23 cellular contexts compared by ENCODE assay signal in the genomic region with DNA sequence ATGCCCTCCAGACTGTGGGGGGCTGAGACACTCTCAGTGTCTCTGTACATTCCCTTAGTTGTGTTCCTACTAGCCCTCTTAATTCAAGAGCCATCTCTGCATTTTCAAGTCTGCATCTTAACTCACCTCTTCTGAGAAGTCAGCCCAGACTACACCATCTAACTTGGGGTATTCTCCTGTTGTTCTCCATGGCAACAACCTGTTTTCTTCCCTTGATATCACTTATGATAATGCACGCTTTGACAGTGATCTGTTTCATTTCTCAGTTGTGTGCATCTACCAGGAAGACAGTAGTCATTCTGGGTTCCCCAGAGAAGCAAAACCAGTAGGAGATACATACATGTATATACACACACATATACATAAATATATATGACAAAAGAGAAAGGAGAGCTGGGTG.
DNase-seq lines count a peak whose midpoint lies in the region; ATAC-seq, FAIRE-seq and TF ChIP-seq lines count a peak whose summit lies in the region.
"Had no signal": no experiment of that assay in that cellular context is flagged by ENCODE, and none has a peak within 500 bp of the region (broad histone marks: within the 10 kb centered on the region; RNA-seq: fewer than 3 reads in every experiment).

No MANE protein-coding gene starts in this region.

- peak overlapping the region; percentile 63 for H3K27ac Mint-ChIP-seq in astrocyte (ENCODE audit: unreplicated experiment)
- H3K27ac Mint-ChIP-seq in T-helper 17 cell: no peak overlapping the region
- H3K27ac Mint-ChIP-seq: CD14-positive monocyte; CD4-positive, alpha-beta T cell; CD8-positive, alpha-beta memory T cell; GM23338; H9 had no signal

- no peak overlapping the region for H2BK15ac ChIP-seq in mesenchymal stem cell (ENCODE audit: low read depth, poor library complexity, severe bottlenecking)

- H2AK5ac ChIP-seq in mesenchymal stem cell (ENCODE audit: low read length, severe bottlenecking): no peak overlapping the region

- H2AFZ ChIP-seq in astrocyte (ENCODE audit: low read depth, low read length) (no peak overlapping the region), mesenchymal stem cell (ENCODE audit: low read depth, low read length) (no peak overlapping the region)
- H2AFZ ChIP-seq: GM23338 had no signal

- H4K91ac ChIP-seq in mesenchymal stem cell (ENCODE audit: low read length): peak overlapping the region; percentile 80

- peak overlapping the region in 1 of 2 experiments; percentile 84 for H3K4ac ChIP-seq in mesenchymal stem cell (ENCODE audit: low read depth in 1 of 2, low read length in 2 of 2)

- H3K4me1 Mint-ChIP-seq in astrocyte (ENCODE audit: low read depth, unreplicated experiment) (peaks cover 38% of the 10 kb centered on the region), T-helper 17 cell (no peaks in the 10 kb centered on the region)
- H3K4me1 Mint-ChIP-seq: CD14-positive monocyte; CD8-positive, alpha-beta memory T cell had no signal

- FAIRE-seq in astrocyte (lab: Jason Lieb, UNC) (no peak), urothelium cell line (lab: Jason Lieb, UNC) (peak; percentile 27)
- FAIRE-seq: A204.1, D721Med, GM19239 had no signal

- H4K8ac ChIP-seq in mesenchymal stem cell (ENCODE audit: low read length): peak overlapping the region; percentile 69

- TF ChIP-seq CTCF in GM12865 (IDR thresholded peaks at IDR 0.05; ENCODE audit: insufficient read depth, low read depth, low read length, missing control alignments): no peak
- TF ChIP-seq CTCF in astrocyte (IDR thresholded peaks at IDR 0.05; ENCODE audit: insufficient read depth, low read depth, low read length): no peak

- H3K36me3 Mint-ChIP-seq in astrocyte (ENCODE audit: low read depth, unreplicated experiment) (no peaks in the 10 kb centered on the region), T-helper 17 cell (ENCODE audit: low read depth) (no peaks in the 10 kb centered on the region)
- H3K36me3 Mint-ChIP-seq: CD14-positive monocyte; CD8-positive, alpha-beta memory T cell had no signal

- no peaks in the 10 kb centered on the region for H3K79me2 ChIP-seq in astrocyte (ENCODE audit: insufficient read depth, low read length)

- H2BK12ac ChIP-seq in mesenchymal stem cell (ENCODE audit: low read length in 2 of 2): peak overlapping the region; percentile 77 to 86

- H3K27me3 Mint-ChIP-seq in astrocyte (ENCODE audit: low read depth, unreplicated experiment) (no peaks in the 10 kb centered on the region), T-helper 17 cell (no peaks in the 10 kb centered on the region)
- H3K27me3 Mint-ChIP-seq: CD4-positive, alpha-beta T cell; CD8-positive, alpha-beta memory T cell had no signal

- no peaks in the 10 kb centered on the region for H3K79me1 ChIP-seq in mesenchymal stem cell (replicated peaks; ENCODE audit: low read length, poor library complexity, severe bottlenecking)

- no peak overlapping the region for H3K23ac ChIP-seq in mesenchymal stem cell (ENCODE audit: low read length in 2 of 2)

- H3K27me3 ChIP-seq in astrocyte (ENCODE audit: insufficient read depth, low read length) (no peaks in the 10 kb centered on the region), mesenchymal stem cell (ENCODE audit: control insufficient read depth in 1 of 2, insufficient read depth in 1 of 2, low read length in 2 of 2) (no peaks in the 10 kb centered on the region)
- H3K27me3 ChIP-seq: BE2C; BLaER1 treated with 17β-estradiol and CSF1 and Interleukin-3, amounts not matched to agents 10 nM and 100 nM had no signal

- no peak overlapping the region for H3K9ac ChIP-seq in astrocyte (ENCODE audit: low read length)
- no peak overlapping the region for H3K9ac ChIP-seq in mesenchymal stem cell (ENCODE audit: low read length)
- H3K9ac ChIP-seq: BLaER1 treated with 17β-estradiol and CSF1 and Interleukin-3, amounts not matched to agents 10 nM and 100 nM had no signal

- H3K9me3 Mint-ChIP-seq in astrocyte (ENCODE audit: unreplicated experiment): no peaks in the 10 kb centered on the region
- H3K9me3 Mint-ChIP-seq: CD4-positive, alpha-beta T cell; GM23338; H9 had no signal

- no peaks in the 10 kb centered on the region for H4K20me1 ChIP-seq in astrocyte (ENCODE audit: insufficient read depth, low read length)
- H4K20me1 ChIP-seq: BLaER1 treated with 17β-estradiol and CSF1 and Interleukin-3, amounts not matched to agents 10 nM and 100 nM had no signal

- DNase-seq in GM12865 (ENCODE audit: low read depth): peak; percentile 69
- no peak for DNase-seq in astrocyte (ENCODE audit: low read depth)
- DNase-seq in mesenchymal stem cell: no peak
- no peak for DNase-seq in urothelium cell line (ENCODE audit: low spot score)
- no peak for DNase-seq in GF-D8 (lab: John Stamatoyannopoulos, UW)
- DNase-seq in T-helper 17 cell: no peak
- DNase-seq: BE2C; CD4-positive, alpha-beta T cell; CD8-positive, alpha-beta memory T cell; DMS 273 treated with DMSO at 0.1 percent for 48 hours; DMS79; EL; GDM1; H9 had no signal

- H3K4me3 ChIP-seq in GM12865 (ENCODE audit: low read depth, low read length): no peak overlapping the region
- no peak overlapping the region for H3K4me3 ChIP-seq in astrocyte (ENCODE audit: insufficient read depth, low read depth, low read length)
- no peak overlapping the region for H3K4me3 ChIP-seq in mesenchymal stem cell (ENCODE audit: insufficient read depth in 1 of 2, low read depth in 1 of 2, low read length in 2 of 2)
- H3K4me3 ChIP-seq: BLaER1 treated with 17β-estradiol and CSF1 and Interleukin-3, amounts not matched to agents 10 nM and 100 nM; GM23338 had no signal

- H3K4me2 ChIP-seq in astrocyte (ENCODE audit: low read length) (no peak overlapping the region), mesenchymal stem cell (ENCODE audit: low read length, poor library complexity, severe bottlenecking) (no peak overlapping the region)
- H3K4me2 ChIP-seq: BLaER1 treated with 17β-estradiol and CSF1 and Interleukin-3, amounts not matched to agents 10 nM and 100 nM; GM23338 had no signal

- H2BK120ac ChIP-seq in mesenchymal stem cell (ENCODE audit: low read depth, low read length): no peak overlapping the region

- H3K4me1 ChIP-seq in astrocyte (ENCODE audit: insufficient read depth, low read length) (no peaks in the 10 kb centered on the region), mesenchymal stem cell (ENCODE audit: control insufficient read depth, insufficient read depth, low read depth, low read length) (peaks cover 4% of the 10 kb centered on the region)

- peak overlapping the region in 1 of 2 experiments; percentile 48 for H3K14ac ChIP-seq in mesenchymal stem cell (ENCODE audit: low read length in 2 of 2)

- no peak for ATAC-seq in T-helper 17 cell
- ATAC-seq in GM19328 (IDR thresholded peaks at IDR 0.05; ENCODE audit: unreplicated experiment): no peak
- ATAC-seq: GM23338, HCT116 had no signal

- peak overlapping the region in 1 of 2 experiments; percentile 81 for H3K18ac ChIP-seq in mesenchymal stem cell (ENCODE audit: low read depth in 1 of 2, low read length in 2 of 2)

- WGBS in mesenchymal stem cell: 100% methylated on average over 1 of the region's 1 CpG

- H3K27ac ChIP-seq in astrocyte (ENCODE audit: low read depth, low read length) (no peak overlapping the region), mesenchymal stem cell (ENCODE audit: low read length, poor library complexity, severe bottlenecking) (no peak overlapping the region)
- H3K27ac ChIP-seq: 22Rv1; BLaER1 treated with 17β-estradiol and CSF1 and Interleukin-3, amounts not matched to agents 10 nM and 100 nM had no signal

- no peak overlapping the region for H2BK5ac ChIP-seq in mesenchymal stem cell (ENCODE audit: low read depth, low read length, poor library complexity, severe bottlenecking)

- H3K36me3 ChIP-seq in astrocyte (ENCODE audit: insufficient read depth, low read length): no peaks in the 10 kb centered on the region
- no peaks in the 10 kb centered on the region for H3K36me3 ChIP-seq in mesenchymal stem cell (ENCODE audit: control insufficient read depth in 1 of 2, insufficient read depth in 2 of 2, low read depth in 1 of 2, low read length in 2 of 2)
- H3K36me3 ChIP-seq: BE2C; BLaER1 treated with 17β-estradiol and CSF1 and Interleukin-3, amounts not matched to agents 10 nM and 100 nM had no signal

- no peak overlapping the region for H3K4me3 Mint-ChIP-seq in astrocyte (ENCODE audit: unreplicated experiment)
- H3K4me3 Mint-ChIP-seq in T-helper 17 cell: no peak overlapping the region
- H3K4me3 Mint-ChIP-seq: CD14-positive monocyte; CD4-positive, alpha-beta T cell; CD8-positive, alpha-beta memory T cell; GM23338; H9 had no signal

- H3K9me3 ChIP-seq in astrocyte (ENCODE audit: insufficient read depth, low read depth, low read length) (no peaks in the 10 kb centered on the region), mesenchymal stem cell (ENCODE audit: control insufficient read depth, low read length) (no peaks in the 10 kb centered on the region), T-helper 17 cell (ENCODE audit: control insufficient read depth, low read length, poor library complexity, severe bottlenecking) (no peaks in the 10 kb centered on the region)
- H3K9me3 ChIP-seq: BE2C had no signal
